In the genomic region with DNA sequence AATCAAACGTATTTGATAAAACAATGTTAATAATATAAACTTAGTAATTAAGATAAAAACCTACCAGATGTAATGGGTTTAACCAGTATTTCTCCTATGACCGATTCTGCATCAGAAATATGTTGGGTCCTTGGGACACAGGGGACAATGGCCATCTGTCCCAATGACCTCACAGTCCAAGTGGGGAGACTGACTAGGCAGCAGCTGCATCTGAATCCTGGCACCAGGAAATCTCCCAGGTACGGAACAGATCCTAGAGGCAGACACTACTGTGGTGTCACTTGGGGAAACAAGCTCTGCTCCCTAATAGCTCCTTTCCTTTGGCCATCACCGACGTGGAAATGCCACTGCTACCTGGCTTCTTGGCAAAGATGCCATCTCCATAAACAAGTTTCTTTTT, we compare ENCODE assay signal across 15 cellular contexts.
DNase-seq lines count a peak whose midpoint lies in the region; ATAC-seq and TF ChIP-seq lines count a peak whose summit lies in the region.
"Had no signal": no experiment of that assay in that cellular context is flagged by ENCODE, and none has a peak within 500 bp of the region (broad histone marks: within the 10 kb centered on the region; RNA-seq: fewer than 3 reads in every experiment).

No MANE protein-coding gene starts in this region.

- H3K27ac Mint-ChIP-seq in IgD-negative memory B cell, result peak overlapping the region in 2 of 3 donors; percentile 67 to 94
- H3K27ac Mint-ChIP-seq in brain, result peak overlapping the region in 3 of 5 experiments; percentile 40 to 71 (median 66)
- H3K27ac Mint-ChIP-seq in stimulated activated memory B cell treated with anti-CD40 and anti-IgM and Interleukin-4, amounts not matched to agents 10 μg/mL and 1 μg/mL and 100 μg/mL, for 72 hours, result peak overlapping the region; percentile 95
- H3K27ac Mint-ChIP-seq in type B pancreatic cell, result no peak overlapping the region
- H3K27ac Mint-ChIP-seq in mesothelial cell of epicardium, result no peak overlapping the region
- H3K27ac Mint-ChIP-seq: CD8-positive, alpha-beta T cell had no signal

- H3K4me3 Mint-ChIP-seq in IgD-negative memory B cell (no peak overlapping the region), brain (no peak overlapping the region), type B pancreatic cell (no peak overlapping the region), mesothelial cell of epicardium (no peak overlapping the region)
- no peak overlapping the region for H3K4me3 Mint-ChIP-seq in stimulated activated memory B cell treated with anti-CD40 and anti-IgM and Interleukin-4, amounts not matched to agents 10 μg/mL and 1 μg/mL and 100 μg/mL, for 72 hours
- H3K4me3 Mint-ChIP-seq: CD8-positive, alpha-beta T cell had no signal

- peaks cover 2% of the 10 kb centered on the region for H3K27me3 Mint-ChIP-seq in IgD-negative memory B cell
- H3K27me3 Mint-ChIP-seq in brain, result no peaks in the 10 kb centered on the region
- no peaks in the 10 kb centered on the region for H3K27me3 Mint-ChIP-seq in stimulated activated memory B cell treated with anti-CD40 and anti-IgM and Interleukin-4, amounts not matched to agents 10 μg/mL and 1 μg/mL and 100 μg/mL, for 72 hours
- H3K27me3 Mint-ChIP-seq in type B pancreatic cell, result no peaks in the 10 kb centered on the region
- no peaks in the 10 kb centered on the region for H3K27me3 Mint-ChIP-seq in mesothelial cell of epicardium (ENCODE audit: low read depth)

- H3K9me3 Mint-ChIP-seq in IgD-negative memory B cell, result peaks cover 0 to 2% (median 0%) of the 10 kb centered on the region in 3 donors
- no peaks in the 10 kb centered on the region for H3K9me3 Mint-ChIP-seq in brain
- H3K9me3 Mint-ChIP-seq in stimulated activated memory B cell treated with anti-CD40 and anti-IgM and Interleukin-4, amounts not matched to agents 10 μg/mL and 1 μg/mL and 100 μg/mL, for 72 hours, result no peaks in the 10 kb centered on the region
- H3K9me3 Mint-ChIP-seq in type B pancreatic cell, result no peaks in the 10 kb centered on the region
- no peaks in the 10 kb centered on the region for H3K9me3 Mint-ChIP-seq in mesothelial cell of epicardium
- H3K9me3 Mint-ChIP-seq: CD8-positive, alpha-beta T cell had no signal

- peaks cover 31 to 59% (median 40%) of the 10 kb centered on the region in 3 donors for H3K4me1 Mint-ChIP-seq in IgD-negative memory B cell
- peaks cover 67% of the 10 kb centered on the region for H3K4me1 Mint-ChIP-seq in brain
- peaks cover 84% of the 10 kb centered on the region for H3K4me1 Mint-ChIP-seq in stimulated activated memory B cell treated with anti-CD40 and anti-IgM and Interleukin-4, amounts not matched to agents 10 μg/mL and 1 μg/mL and 100 μg/mL, for 72 hours
- peaks cover 40% of the 10 kb centered on the region for H3K4me1 Mint-ChIP-seq in type B pancreatic cell (ENCODE audit: unreplicated experiment)
- H3K4me1 Mint-ChIP-seq in mesothelial cell of epicardium, result peaks cover 17% of the 10 kb centered on the region

- no peak for TF ChIP-seq CTCF in brain (conservative IDR thresholded peaks at IDR 0.05)
- TF ChIP-seq CTCF in type B pancreatic cell (conservative IDR thresholded peaks at IDR 0.05), result no peak
- TF ChIP-seq CTCF in mesothelial cell of epicardium (IDR thresholded peaks at IDR 0.05; ENCODE audit: unreplicated experiment), result no peak

- H3K36me3 Mint-ChIP-seq in IgD-negative memory B cell (peaks cover 7% of the 10 kb centered on the region), brain (peaks cover 28% of the 10 kb centered on the region), type B pancreatic cell (peaks cover 18% of the 10 kb centered on the region), mesothelial cell of epicardium (peaks cover 17% of the 10 kb centered on the region)
- H3K36me3 Mint-ChIP-seq in stimulated activated memory B cell treated with anti-CD40 and anti-IgM and Interleukin-4, amounts not matched to agents 10 μg/mL and 1 μg/mL and 100 μg/mL, for 72 hours, result peaks cover 49% of the 10 kb centered on the region
- H3K36me3 Mint-ChIP-seq: CD8-positive, alpha-beta T cell had no signal

- no peak for ATAC-seq in stimulated activated memory B cell treated with anti-CD40 and anti-IgM and Interleukin-4, amounts not matched to agents 10 μg/mL and 1 μg/mL and 100 μg/mL, for 72 hours
- ATAC-seq in HG02981 (IDR thresholded peaks at IDR 0.05; ENCODE audit: unreplicated experiment), result no peak
- ATAC-seq: CD8-positive, alpha-beta T cell; HepG2 had no signal

- DNase-seq in myocyte (ENCODE audit: low read depth), result peak; percentile 78
- no peak for DNase-seq in type B pancreatic cell (ENCODE audit: extremely low spot score, unreplicated experiment)
- no peak for DNase-seq in mesothelial cell of epicardium (ENCODE audit: low spot score in 2 of 2, unreplicated experiment in 2 of 2)
- DNase-seq: 8988T; Calu3; CD8-positive, alpha-beta T cell; DMS79 treated with DMSO at 0.1 percent for 48 hours; GF-D8; GM23248; HCEC 1CT had no signal

Comparison
In these comparisons a context has a peak if more than half of its experiments do, and no peak if none do; other contexts are left out.
1. H3K27ac Mint-ChIP-seq: peak in IgD-negative memory B cell (2 of 3), brain (3 of 5) and stimulated activated memory B cell treated with anti-CD40 and anti-IgM and Interleukin-4, amounts not matched to agents 10 μg/mL and 1 μg/mL and 100 μg/mL, for 72 hours (single experiment); none in type B pancreatic cell (single experiment) and mesothelial cell of epicardium (single experiment).